Comparison of ENCODE assay signal across 15 cellular contexts in the genomic region with DNA sequence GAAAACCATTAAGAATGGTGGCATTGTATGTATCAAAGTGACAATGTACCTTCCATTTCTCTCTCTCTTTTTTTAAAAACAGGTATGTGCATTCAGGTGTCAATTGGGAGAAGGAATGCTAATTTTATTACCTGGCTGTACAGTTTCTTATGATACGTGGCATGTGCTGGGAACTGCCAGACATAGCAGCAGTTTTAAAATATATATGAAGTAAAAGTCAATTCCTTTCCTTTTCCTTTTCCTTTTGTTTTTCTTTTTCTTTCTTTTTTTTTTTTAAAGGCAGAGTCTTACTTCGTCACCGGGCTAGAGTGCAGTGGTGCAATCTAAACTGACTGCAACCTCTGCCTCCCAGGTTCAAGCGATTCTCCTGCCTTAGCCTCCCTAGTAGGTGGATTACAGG. TPM values are rescaled to one million over a fixed set of nuclear protein-coding genes. Genes with fewer than 3 reads are reported as not detected.
A peak's percentile ranks its signal among the peaks of the same experiment; 100 is the strongest.
DNase-seq lines count a peak whose midpoint lies in the region; ATAC-seq, FAIRE-seq and TF ChIP-seq lines count a peak whose summit lies in the region.
"Had no signal": no experiment of that assay in that cellular context is flagged by ENCODE, and none has a peak within 500 bp of the region (broad histone marks: within the 10 kb centered on the region; RNA-seq: fewer than 3 reads in every experiment).

No MANE protein-coding gene starts in this region.

- no peak for TF ChIP-seq EP300 in GM12878 (IDR thresholded peaks at IDR 0.05; ENCODE audit: borderline replicate concordance in 1 of 2, control insufficient read depth in 1 of 2, low read depth in 2 of 2, low read length in 2 of 2)

- RAD21 ChIA-PET in GM12878 (lab: Charles Lee; ENCODE audit: unreplicated experiment), result interaction anchor here (0.9 to 1.5 kb wide), 2 partner anchors 67 to 69 kb away, joined by 4 read pairs; no protein-coding TSS in a partner anchor

- peaks cover 36% of the 10 kb centered on the region for H3K4me1 Mint-ChIP-seq in activated CD4-positive, alpha-beta memory T cell treated with anti-CD3 and anti-CD28 coated beads, Interleukin-2, amount 10 ng/mL, durations not matched to agents 7 days and 5 days

- H3K27me3 Mint-ChIP-seq in activated CD4-positive, alpha-beta memory T cell treated with anti-CD3 and anti-CD28 coated beads, Interleukin-2, amount 10 ng/mL, durations not matched to agents 7 days and 5 days, result no peaks in the 10 kb centered on the region

- H3K4me1 ChIP-seq in HEK293 (ENCODE audit: control insufficient read depth, insufficient read depth, low read length) (peaks cover 17% of the 10 kb centered on the region), GM12878 (ENCODE audit: control insufficient read depth, insufficient read depth, low read length) (peaks cover 24% of the 10 kb centered on the region), lower lobe of right lung (peaks cover 46% of the 10 kb centered on the region), thoracic aorta (ENCODE audit: control insufficient read depth in 1 of 2, low read depth in 2 of 2) (peaks cover 32 to 75% of the 10 kb centered on the region in 2 donors)

- H3K9ac ChIP-seq in GM12878 (ENCODE audit: control insufficient read depth, insufficient read depth, low read length), result no peak overlapping the region
- H3K9ac ChIP-seq: SK-N-SH had no signal

- TF ChIP-seq CTCF in HEK293 (tag by site-specific recombination; IDR thresholded peaks at IDR 0.05) (no peak), GM12878 (IDR thresholded peaks at IDR 0.05 in 2 of 3, conservative IDR thresholded peaks at IDR 0.05 in 1 of 3; ENCODE audit: control insufficient read depth in 2 of 3, extremely low read depth in 1 of 3, insufficient read depth in 1 of 3, low read depth in 3 of 3, low read length in 3 of 3) (no peak), lower lobe of right lung (IDR thresholded peaks at IDR 0.05) (no peak), thoracic aorta (IDR thresholded peaks at IDR 0.05) (no peak)

- H3K4me3 Mint-ChIP-seq in activated CD4-positive, alpha-beta memory T cell treated with anti-CD3 and anti-CD28 coated beads, Interleukin-2, amount 10 ng/mL, durations not matched to agents 7 days and 5 days, result no peak overlapping the region
- H3K4me3 Mint-ChIP-seq: activated naive CD4-positive, alpha-beta T cell treated with anti-CD3 and anti-CD28 coated beads for 36 hours; CD8-positive, alpha-beta T cell had no signal

- no peak overlapping the region for H2AFZ ChIP-seq in GM12878 (ENCODE audit: control insufficient read depth, low read depth, low read length)

- peaks cover 9 to 38% of the 10 kb centered on the region in 2 experiments; a peak in 2 of 3 replicates for H3K36me3 ChIP-seq in HEK293 (ENCODE audit: control insufficient read depth in 2 of 2, insufficient read depth in 1 of 2, low read length in 2 of 2)
- peaks cover 1 to 4% of the 10 kb centered on the region in 2 experiments; a peak in 3 of 4 replicates for H3K36me3 ChIP-seq in GM12878 (ENCODE audit: control insufficient read depth in 2 of 2, insufficient read depth in 2 of 2, low read length in 1 of 2)
- H3K36me3 ChIP-seq in lower lobe of right lung, result peaks cover 7% of the 10 kb centered on the region
- peaks cover 3% of the 10 kb centered on the region for H3K36me3 ChIP-seq in thoracic aorta

- POLR2A ChIA-PET in HEK293 (lab: Yijun Ruan, JAX), result no interaction called here
- POLR2A ChIA-PET in GM12878 (lab: Charles Lee), result interaction anchor here (1.2 to 1.4 kb wide), 2 partner anchors 68 to 359 kb away, joined by 4 to 7 read pairs; no protein-coding TSS in a partner anchor
- POLR2A ChIA-PET in activated CD4-positive, alpha-beta memory T cell treated with anti-CD3 and anti-CD28 coated beads, Interleukin-2, amount 10 ng/mL, durations not matched to agents 7 days and 5 days (lab: Charles Lee), result no interaction called here

- no peak for TF ChIP-seq POLR2A in GM12878 (IDR thresholded peaks at IDR 0.05; ENCODE audit: low read depth, low read length)

- no peaks in the 10 kb centered on the region for H4K20me1 ChIP-seq in GM12878 (ENCODE audit: control insufficient read depth, insufficient read depth)

- no peak overlapping the region for H3K27ac Mint-ChIP-seq in activated CD4-positive, alpha-beta memory T cell treated with anti-CD3 and anti-CD28 coated beads, Interleukin-2, amount 10 ng/mL, durations not matched to agents 7 days and 5 days

- no peak for FAIRE-seq in GM12878 (lab: Jason Lieb, UNC)
- FAIRE-seq: bronchial epithelial cell had no signal

- no TSS peak for BruUV-seq in GM12878 (replicated peaks; lab: Mats Ljungman, UMichigan)

- intact Hi-C loops in GM12878 (cut with micrococcal nuclease; ENCODE audit: unreplicated experiment), result loop anchor here (5.0 kb wide), 1 partner anchor 67 kb away; no protein-coding TSS in a partner anchor
- intact Hi-C loops in lower lobe of right lung (cut with DNase I), result no loop called here

- peaks cover 88% of the 10 kb centered on the region for H3K79me2 ChIP-seq in GM12878 (ENCODE audit: control insufficient read depth, insufficient read depth, low read length)

- peaks cover 18% of the 10 kb centered on the region for H3K36me3 Mint-ChIP-seq in activated CD4-positive, alpha-beta memory T cell treated with anti-CD3 and anti-CD28 coated beads, Interleukin-2, amount 10 ng/mL, durations not matched to agents 7 days and 5 days (ENCODE audit: low read depth)

- H3K27me3 ChIP-seq in GM12878 (replicated peaks in 1 of 2; ENCODE audit: control insufficient read depth in 2 of 2, insufficient read depth in 2 of 2, low read length in 1 of 2) (no peaks in the 10 kb centered on the region), lower lobe of right lung (ENCODE audit: low read depth) (no peaks in the 10 kb centered on the region), thoracic aorta (replicated peaks; ENCODE audit: insufficient read depth) (no peaks in the 10 kb centered on the region)

- in situ Hi-C loops in GM12878 (cut with MboI), result no loop called here

- SMC1A ChIA-PET in GM12878 (lab: Charles Lee; ENCODE audit: uncharacterized antibody, unreplicated experiment), result interaction anchor here (0.7 to 2.3 kb wide), 2 partner anchors 32 to 85 kb away, joined by 3 to 8 read pairs; no protein-coding TSS in a partner anchor

- no peaks in the 10 kb centered on the region for H3K9me3 ChIP-seq in HEK293 (ENCODE audit: control insufficient read depth, insufficient read depth, low read depth, low read length)
- no peaks in the 10 kb centered on the region for H3K9me3 ChIP-seq in GM12878 (replicated peaks; ENCODE audit: control insufficient read depth, insufficient read depth, low read length)
- no peaks in the 10 kb centered on the region for H3K9me3 ChIP-seq in lower lobe of right lung
- no peaks in the 10 kb centered on the region for H3K9me3 ChIP-seq in thoracic aorta
- H3K9me3 ChIP-seq: SK-N-SH had no signal

- no peak overlapping the region for H3K4me3 ChIP-seq in HEK293 (ENCODE audit: low read depth, low read length)
- no peak overlapping the region for H3K4me3 ChIP-seq in GM12878
- no peak overlapping the region for H3K4me3 ChIP-seq in lower lobe of right lung
- peak overlapping the region; percentile 69 for H3K4me3 ChIP-seq in thoracic aorta

- 93% methylated on average over 4 of the region's 4 CpGs for WGBS in GM12878 (ENCODE audit: insufficient coverage, insufficient replicate concordance, low lambda C conversion rate, missing lambda C conversion rate)

- peak overlapping the region; percentile 14; the same call in 1 of the 2 replicates for H3K4me2 ChIP-seq in GM12878 (ENCODE audit: control insufficient read depth, insufficient read depth)
- H3K4me2 ChIP-seq: SK-N-SH had no signal

- TF ChIP-seq RAD21 in GM12878 (IDR thresholded peaks at IDR 0.05; ENCODE audit: insufficient read depth, low read depth, low read length), result no peak

- CTCF ChIA-PET in HEK293 (lab: Yijun Ruan, JAX), result no interaction called here
- CTCF ChIA-PET in GM12878 (lab: Yijun Ruan, JAX), result no interaction called here
- CTCF ChIA-PET in activated CD4-positive, alpha-beta memory T cell treated with anti-CD3 and anti-CD28 coated beads, Interleukin-2, amount 10 ng/mL, durations not matched to agents 7 days and 5 days (lab: Charles Lee), result no interaction called here

- no peaks in the 10 kb centered on the region for H3K9me3 Mint-ChIP-seq in activated CD4-positive, alpha-beta memory T cell treated with anti-CD3 and anti-CD28 coated beads, Interleukin-2, amount 10 ng/mL, durations not matched to agents 7 days and 5 days
- H3K9me3 Mint-ChIP-seq: activated naive CD4-positive, alpha-beta T cell treated with anti-CD3 and anti-CD28 coated beads for 36 hours; CD8-positive, alpha-beta T cell had no signal

- H3K27ac ChIP-seq in HEK293 (ENCODE audit: extremely low read depth, low read depth, low read length) (peak overlapping the region; percentile 18), GM12878 (ENCODE audit: control insufficient read depth, insufficient read depth) (no peak overlapping the region), lower lobe of right lung (peak overlapping the region; percentile 87), thoracic aorta (peak overlapping the region; percentile 94)
- H3K27ac ChIP-seq: WERI-Rb-1 had no signal

- no peak for ATAC-seq in GM12878
- ATAC-seq in lower lobe of right lung, result no peak
- no peak for ATAC-seq in thoracic aorta (ENCODE audit: insufficient number of reproducible peaks, low FRiP score, low read depth)
- ATAC-seq: CD8-positive, alpha-beta T cell had no signal

- DNase-seq in GM12878 (ENCODE audit: low read depth, low spot score) (no peak), lower lobe of right lung (no peak), thoracic aorta (ENCODE audit: low spot score) (no peak), cerebellar nuclear complex (lab: John Stamatoyannopoulos, UW) (no peak)
- no peak for DNase-seq in stimulated activated CD4-positive, alpha-beta T cell treated with anti-CD3 and anti-CD28 coated beads, Interleukin-4, amount 100 ng/mL, for 1 hour
- DNase-seq in activated CD4-positive, alpha-beta memory T cell treated with anti-CD3 and anti-CD28 coated beads, Interleukin-2, amount 10 ng/mL, durations not matched to agents 7 days and 5 days, result no peak
- DNase-seq: activated CD8-positive, alpha-beta memory T cell treated with anti-CD3 and anti-CD28 coated beads, Interleukin-2, amount 50 U/mL, for 4 hours; activated naive CD4-positive, alpha-beta T cell treated with anti-CD3 and anti-CD28 coated beads for 36 hours; CD8-positive, alpha-beta T cell; mesendoderm; SK-N-SH; stimulated activated CD8-positive, alpha-beta memory T cell treated with anti-CD3 and anti-CD28 coated beads, Interleukin-4, amount 100 ng/mL, for 48 hours; WERI-Rb-1 had no signal

RNA-seq across cellular contexts. Expression of a gene that starts 37.0 kb away (rescaled TPM):
- total RNA-seq in GM12878 (2013; cell fraction: nucleolus; rRNA removed), result 170 and 175 TPM in 2 replicates
- total RNA-seq in GM12878 (2014; rRNA removed), result 18.9 and 20.9 TPM in 2 replicates
- total RNA-seq in GM12878 (2014; rRNA removed; fragmentation: Illumina TruSeq; extraction: Trizol), result 16.5 and 18.2 TPM in 2 replicates
- 57.5 and 58.7 TPM in 2 replicates for total RNA-seq in GM12878 (2021)
- 13.6 TPM for polyA plus RNA-seq in GM12878 (2011; ENCODE audit: low read depth)
- 6.1 and 6.7 TPM in 2 replicates for polyA plus RNA-seq in GM12878 (2011; rRNA removed)
- polyA plus RNA-seq in GM12878 (2011; cell fraction: cytosol; rRNA removed), result 8.3 and 12.2 TPM in 2 replicates
- 27.8 and 41.7 TPM in 2 replicates for polyA plus RNA-seq in GM12878 (2011; cell fraction: nucleus; rRNA removed)
- polyA plus RNA-seq in GM12878 (2012), result 34.0 and 40.1 TPM in 2 replicates
- 45.0 and 58.7 TPM in 2 replicates for polyA plus RNA-seq in GM12878 (2014; fragmentation: Illumina TruSeq; extraction: Trizol)
- 10 to 100 TPM in 1 of 2 experiments, 1 to 10 TPM in 1; 5.2 to 12.9 TPM for polyA plus RNA-seq in GM12878 (2014; fragmentation: Nextera tagmentation; extraction: Ambion mirVana)
- 28.4 and 34.9 TPM in 2 replicates for polyA plus RNA-seq in GM12878 (2014; rRNA removed)
- 10 to 100 TPM; 21.3 to 36.2 TPM for polyA plus RNA-seq in GM12878 (2016; fragmentation: Nextera tagmentation; extraction: Ambion mirVana)
- polyA minus RNA-seq in GM12878 (2011; rRNA and poly(A)+ RNA removed), result 29.4 and 33.6 TPM in 2 replicates
- 21.8 and 24.4 TPM in 2 replicates for polyA minus RNA-seq in GM12878 (2011; cell fraction: cytosol; rRNA and poly(A)+ RNA removed)
- polyA minus RNA-seq in GM12878 (2011; cell fraction: nucleus; rRNA and poly(A)+ RNA removed), result 18.4 and 37.1 TPM in 2 replicates
- 54.7 TPM for total RNA-seq in lower lobe of right lung
- total RNA-seq in thoracic aorta, result 10 to 100 TPM; 52.3 to 96.9 TPM
- total RNA-seq in activated CD4-positive, alpha-beta memory T cell treated with anti-CD3 and anti-CD28 coated beads, Interleukin-2, amount 10 ng/mL, durations not matched to agents 7 days and 5 days, result 10 to 100 TPM; 52.1 to 52.5 TPM
